In the genomic region with DNA sequence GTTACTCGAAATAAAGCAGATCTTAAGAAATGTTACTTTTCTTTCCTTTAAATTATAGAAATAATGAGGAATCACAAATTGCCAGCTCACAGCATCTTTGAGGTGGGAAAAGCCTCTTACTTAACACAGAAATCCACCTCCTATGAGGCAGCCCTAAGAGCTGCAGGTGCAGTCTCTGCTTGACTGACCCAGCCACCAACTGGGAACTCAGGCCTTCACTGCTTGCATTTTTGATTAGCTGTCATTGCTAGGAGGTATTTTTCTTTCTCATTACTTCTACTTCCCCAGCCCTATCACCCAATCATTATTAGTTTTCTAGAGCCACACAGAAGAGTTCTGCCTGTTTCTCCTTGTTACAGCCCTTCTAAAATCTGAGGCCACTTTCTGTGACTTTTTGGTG, we compare ENCODE assay signal across 25 cellular contexts.
DNase-seq lines count a peak whose midpoint lies in the region; ATAC-seq, FAIRE-seq and TF ChIP-seq lines count a peak whose summit lies in the region.
"Had no signal": no experiment of that assay in that cellular context is flagged by ENCODE, and none has a peak within 500 bp of the region (broad histone marks: within the 10 kb centered on the region; RNA-seq: fewer than 3 reads in every experiment).

No MANE protein-coding gene starts in this region.

- intact Hi-C loops in left ventricle myocardium inferior (cut with micrococcal nuclease), result no loop called here

- no peak for TF ChIP-seq CTCF in left ventricle myocardium inferior (IDR thresholded peaks at IDR 0.05; ENCODE audit: borderline replicate concordance)

- peak overlapping the region; percentile 44 for H3K27ac Mint-ChIP-seq in stimulated activated memory B cell treated with anti-CD40 and anti-IgM and Interleukin-4, amounts not matched to agents 10 μg/mL and 1 μg/mL and 100 μg/mL, for 72 hours
- no peak overlapping the region for H3K27ac Mint-ChIP-seq in effector memory CD8-positive, alpha-beta T cell
- H3K27ac Mint-ChIP-seq: HFFc6 had no signal

- peak; percentile 64 for ATAC-seq in stimulated activated memory B cell treated with anti-CD40 and anti-IgM and Interleukin-4, amounts not matched to agents 10 μg/mL and 1 μg/mL and 100 μg/mL, for 72 hours
- ATAC-seq in effector memory CD8-positive, alpha-beta T cell (replicated peaks), result no peak
- ATAC-seq: A549, PC-3 had no signal

- no peak overlapping the region for H3K27ac ChIP-seq in left ventricle myocardium inferior (replicated peaks)
- H3K27ac ChIP-seq: A549, HL-60, RWPE1, SK-N-MC had no signal

- H3K27me3 Mint-ChIP-seq in stimulated activated memory B cell treated with anti-CD40 and anti-IgM and Interleukin-4, amounts not matched to agents 10 μg/mL and 1 μg/mL and 100 μg/mL, for 72 hours, result no peaks in the 10 kb centered on the region
- no peaks in the 10 kb centered on the region for H3K27me3 Mint-ChIP-seq in effector memory CD8-positive, alpha-beta T cell

- no peak overlapping the region for H3K4me3 ChIP-seq in left ventricle myocardium inferior
- H3K4me3 ChIP-seq: A549, SK-N-MC had no signal

- no peaks in the 10 kb centered on the region for H3K36me3 ChIP-seq in left ventricle myocardium inferior
- H3K36me3 ChIP-seq: BE2C had no signal

- peaks cover 19% of the 10 kb centered on the region for H3K4me1 Mint-ChIP-seq in stimulated activated memory B cell treated with anti-CD40 and anti-IgM and Interleukin-4, amounts not matched to agents 10 μg/mL and 1 μg/mL and 100 μg/mL, for 72 hours
- H3K4me1 Mint-ChIP-seq in effector memory CD8-positive, alpha-beta T cell (ENCODE audit: low read depth in 2 of 2), result no peaks in the 10 kb centered on the region

- no peaks in the 10 kb centered on the region for H3K36me3 Mint-ChIP-seq in stimulated activated memory B cell treated with anti-CD40 and anti-IgM and Interleukin-4, amounts not matched to agents 10 μg/mL and 1 μg/mL and 100 μg/mL, for 72 hours
- no peaks in the 10 kb centered on the region for H3K36me3 Mint-ChIP-seq in effector memory CD8-positive, alpha-beta T cell (ENCODE audit: insufficient read depth)

- peaks cover 16% of the 10 kb centered on the region for H3K9me3 ChIP-seq in left ventricle myocardium inferior (replicated peaks)
- H3K9me3 ChIP-seq: A549, BE2C had no signal

- DNase-seq in NCI-H1092 (lab: John Stamatoyannopoulos, UW), result peak; percentile 30
- peak; percentile 43 for DNase-seq in NCI-H345 treated with DMSO at 0.1 percent for 48 hours (lab: John Stamatoyannopoulos, UW; ENCODE audit: unreplicated experiment)
- peak; percentile 14 for DNase-seq in kidney tubule cell (ENCODE audit: low spot score)
- DNase-seq in effector memory CD8-positive, alpha-beta T cell, result no peak
- DNase-seq in activated CD4-positive, alpha-beta T cell treated with anti-CD3 and anti-CD28 coated beads for 1 hour, result no peak
- no peak for DNase-seq in HTR-8/SVneo (ENCODE audit: insufficient read length, low spot score)
- no peak for DNase-seq in left ventricle myocardium inferior
- DNase-seq: BE2C, DMS53, EL, GF-D8, H7, HFFc6, KBM-7, NCI-H187, NCI-H2227 treated with DMSO at 0.1 percent for 48 hours, PC-3, SHP77 treated with DMSO at 0.1 percent for 48 hours, SW 1271 had no signal

- no peak for FAIRE-seq in HTR-8/SVneo (lab: Jason Lieb, UNC)
- FAIRE-seq: A549, D721Med had no signal

- H3K27me3 ChIP-seq in left ventricle myocardium inferior (ENCODE audit: low read depth), result no peaks in the 10 kb centered on the region
- H3K27me3 ChIP-seq: BE2C had no signal

- H3K9me3 Mint-ChIP-seq in stimulated activated memory B cell treated with anti-CD40 and anti-IgM and Interleukin-4, amounts not matched to agents 10 μg/mL and 1 μg/mL and 100 μg/mL, for 72 hours, result peaks cover 5% of the 10 kb centered on the region
- H3K9me3 Mint-ChIP-seq in effector memory CD8-positive, alpha-beta T cell, result peaks cover 0 to 2% of the 10 kb centered on the region in 2 donors

- no peak overlapping the region for H3K4me3 Mint-ChIP-seq in stimulated activated memory B cell treated with anti-CD40 and anti-IgM and Interleukin-4, amounts not matched to agents 10 μg/mL and 1 μg/mL and 100 μg/mL, for 72 hours
- no peak overlapping the region for H3K4me3 Mint-ChIP-seq in effector memory CD8-positive, alpha-beta T cell
- H3K4me3 Mint-ChIP-seq: HFFc6 had no signal

- H3K4me1 ChIP-seq in left ventricle myocardium inferior, result no peaks in the 10 kb centered on the region
- H3K4me1 ChIP-seq: A549, BE2C had no signal

Comparison
In these comparisons a context has a peak if more than half of its experiments do, and no peak if none do; other contexts are left out.
1. DNase-seq: peak in NCI-H1092 (single experiment), NCI-H345 treated with DMSO at 0.1 percent for 48 hours (single experiment) and kidney tubule cell (single experiment); none in effector memory CD8-positive, alpha-beta T cell (0 of 3), activated CD4-positive, alpha-beta T cell treated with anti-CD3 and anti-CD28 coated beads for 1 hour (single experiment), HTR-8/SVneo (single experiment) and left ventricle myocardium inferior (single experiment).